In genomic region chr12:54134850-54135249, GRCh38 we compare ENCODE assay signal across 13 cellular contexts. TPM values are rescaled to one million over a fixed set of nuclear protein-coding genes. Genes with fewer than 3 reads are reported as not detected.
DNase-seq lines count a peak whose midpoint lies in the region; ATAC-seq, FAIRE-seq and TF ChIP-seq lines count a peak whose summit lies in the region.
"Had no signal": no experiment of that assay in that cellular context is flagged by ENCODE, and none has a peak within 500 bp of the region (broad histone marks: within the 10 kb centered on the region; RNA-seq: fewer than 3 reads in every experiment).

No MANE protein-coding gene starts in this region.

- no peak overlapping the region for H3K4me2 ChIP-seq in GM12878 (ENCODE audit: control insufficient read depth, insufficient read depth)
- peak overlapping the region; percentile 62 for H3K4me2 ChIP-seq in neural progenitor cell

- BruUV-seq in GM12878 (replicated peaks; lab: Mats Ljungman, UMichigan), result no TSS peak

- no peak overlapping the region for H3K27ac ChIP-seq in GM12878 (ENCODE audit: control insufficient read depth, insufficient read depth)
- no peak overlapping the region for H3K27ac ChIP-seq in neural progenitor cell
- H3K27ac ChIP-seq in tibial artery, result no peak overlapping the region
- H3K27ac ChIP-seq: heart left ventricle had no signal

- H3K79me2 ChIP-seq in GM12878 (ENCODE audit: control insufficient read depth, insufficient read depth, low read length), result no peaks in the 10 kb centered on the region
- no peaks in the 10 kb centered on the region for H3K79me2 ChIP-seq in neural progenitor cell (ENCODE audit: low read depth)

- no peak for TF ChIP-seq POLR2A in GM12878 (IDR thresholded peaks at IDR 0.05; ENCODE audit: low read depth, low read length)

- SMC1A ChIA-PET in GM12878 (lab: Charles Lee; ENCODE audit: uncharacterized antibody, unreplicated experiment), result interaction anchor here (1.2 to 1.9 kb wide), 2 partner anchors 99 to 102 kb away, joined by 3 to 9 read pairs; partner anchors contain the start of gene HOXC5

- ATAC-seq in GM12878, result peak; percentile 49; the same call in 2 of the 3 replicates
- ATAC-seq in GM21619 (IDR thresholded peaks at IDR 0.05; ENCODE audit: unreplicated experiment), result no peak
- ATAC-seq: heart left ventricle had no signal

- no peaks in the 10 kb centered on the region for H3K9me3 Mint-ChIP-seq in neural progenitor cell
- H3K9me3 Mint-ChIP-seq: activated CD4-positive, alpha-beta T cell treated with anti-CD3 and anti-CD28 coated beads, Interleukin-2, amount 10 ng/mL, durations not matched to agents 7 days and 5 days had no signal

- H4K20me1 ChIP-seq in GM12878 (ENCODE audit: control insufficient read depth, insufficient read depth) (no peaks in the 10 kb centered on the region), neural progenitor cell (ENCODE audit: low read depth) (no peaks in the 10 kb centered on the region)

- no peak for TF ChIP-seq EP300 in GM12878 (IDR thresholded peaks at IDR 0.05; ENCODE audit: borderline replicate concordance in 1 of 2, control insufficient read depth in 1 of 2, low read depth in 2 of 2, low read length in 2 of 2)

- H3K27me3 ChIP-seq in GM12878 (replicated peaks in 1 of 2; ENCODE audit: control insufficient read depth in 2 of 2, insufficient read depth in 2 of 2, low read length in 1 of 2) (peaks cover 2 to 10% of the 10 kb centered on the region in 2 experiments; a peak in 3 of 4 replicates), neural progenitor cell (peaks cover 100% of the 10 kb centered on the region), tibial artery (no peaks in the 10 kb centered on the region)

- peak; percentile 42 for TF ChIP-seq RAD21 in GM12878 (IDR thresholded peaks at IDR 0.05; ENCODE audit: insufficient read depth, low read depth, low read length)

- H2AFZ ChIP-seq in GM12878 (ENCODE audit: control insufficient read depth, low read depth, low read length), result no peak overlapping the region
- no peak overlapping the region for H2AFZ ChIP-seq in neural progenitor cell (replicated peaks)

- H3K36me3 Mint-ChIP-seq in neural progenitor cell, result no peaks in the 10 kb centered on the region
- H3K36me3 Mint-ChIP-seq: CD4-positive, CD25-positive, alpha-beta regulatory T cell had no signal

- RAD21 ChIA-PET in GM12878 (lab: Charles Lee; ENCODE audit: unreplicated experiment), result interaction anchor here (0.6 to 5.9 kb wide), 4 partner anchors 66 to 159 kb away, joined by 3 to 61 read pairs (median 3); partner anchors contain the start of gene HOXC5

- CTCF ChIA-PET in GM10248 (lab: Yijun Ruan, JAX) (interaction anchor here (0.7 to 1.5 kb wide), 2 partner anchors 74 to 104 kb away, joined by 3 to 4 read pairs; no protein-coding TSS in a partner anchor), GM12878 (lab: Yijun Ruan, JAX) (interaction anchor here (1.0 to 7.1 kb wide), 4 partner anchors 64 to 103 kb away, joined by 3 to 45 read pairs (median 6); partner anchors contain the start of gene HOXC5)

- FAIRE-seq in GM12878 (lab: Jason Lieb, UNC) (no peak), urothelium cell line (lab: Jason Lieb, UNC) (no peak)

- in situ Hi-C loops in GM12878 (cut with MboI), result no loop called here

- H3K9ac ChIP-seq in GM12878 (ENCODE audit: control insufficient read depth, insufficient read depth, low read length) (no peak overlapping the region), neural progenitor cell (no peak overlapping the region)

- 32% methylated on average over 7 of the region's 7 CpGs for WGBS in GM12878 (ENCODE audit: insufficient coverage, insufficient replicate concordance, low lambda C conversion rate, missing lambda C conversion rate)

- H3K4me3 Mint-ChIP-seq in neural progenitor cell, result no peak overlapping the region
- H3K4me3 Mint-ChIP-seq: activated CD4-positive, alpha-beta T cell treated with anti-CD3 and anti-CD28 coated beads, Interleukin-2, amount 10 ng/mL, durations not matched to agents 7 days and 5 days; CD4-positive, CD25-positive, alpha-beta regulatory T cell had no signal

- H3K27ac Mint-ChIP-seq in neural progenitor cell, result no peak overlapping the region
- H3K27ac Mint-ChIP-seq: activated CD4-positive, alpha-beta T cell treated with anti-CD3 and anti-CD28 coated beads, Interleukin-2, amount 10 ng/mL, durations not matched to agents 7 days and 5 days; CD4-positive, CD25-positive, alpha-beta regulatory T cell had no signal

- H3F3A ChIP-seq in neural progenitor cell (ENCODE audit: low read depth), result peaks cover 22% of the 10 kb centered on the region

- intact Hi-C loops in GM12878 (cut with micrococcal nuclease; ENCODE audit: unreplicated experiment) (loop anchor here (2.0 kb wide), 1 partner anchor 102 kb away; the partner anchor contains the start of gene HOXC5), tibial artery (cut with DNase I; ENCODE audit: low total_unique reads) (loop anchor here (5.0 kb wide), 1 partner anchor 103 kb away; the partner anchor contains the start of gene HOXC5)

- POLR2A ChIA-PET in GM10248 (lab: Yijun Ruan, JAX) (no interaction called here), GM12878 (lab: Charles Lee) (interaction anchor here (0.5 to 1.7 kb wide), 2 partner anchors 17 to 80 kb away, joined by 3 read pairs; no protein-coding TSS in a partner anchor)

- H3K9me3 ChIP-seq in GM12878 (replicated peaks; ENCODE audit: control insufficient read depth, insufficient read depth, low read length), result no peaks in the 10 kb centered on the region
- no peaks in the 10 kb centered on the region for H3K9me3 ChIP-seq in neural progenitor cell (ENCODE audit: low read depth)
- H3K9me3 ChIP-seq in tibial artery, result no peaks in the 10 kb centered on the region
- H3K9me3 ChIP-seq: heart left ventricle had no signal

- H3K4me1 Mint-ChIP-seq in neural progenitor cell, result peaks cover 15% of the 10 kb centered on the region
- H3K4me1 Mint-ChIP-seq: activated CD4-positive, alpha-beta T cell treated with anti-CD3 and anti-CD28 coated beads, Interleukin-2, amount 10 ng/mL, durations not matched to agents 7 days and 5 days; CD4-positive, CD25-positive, alpha-beta regulatory T cell had no signal

- H3K36me3 ChIP-seq in GM12878 (ENCODE audit: control insufficient read depth in 2 of 2, insufficient read depth in 2 of 2, low read length in 1 of 2), result no peaks in the 10 kb centered on the region
- H3K36me3 ChIP-seq in neural progenitor cell, result no peaks in the 10 kb centered on the region
- H3K36me3 ChIP-seq in tibial artery, result peaks cover 0 to 25% (median 8%) of the 10 kb centered on the region in 3 donors
- H3K36me3 ChIP-seq: heart left ventricle had no signal

- H3K27me3 Mint-ChIP-seq in neural progenitor cell (ENCODE audit: insufficient read depth, low read depth), result peaks cover 67% of the 10 kb centered on the region

- DNase-seq in GM10248 (ENCODE audit: extremely low spot score), result no peak
- no peak for DNase-seq in GM12878 (ENCODE audit: low read depth, low spot score)
- no peak for DNase-seq in neural progenitor cell (ENCODE audit: low spot score)
- no peak for DNase-seq in urothelium cell line (ENCODE audit: low spot score)
- no peak for DNase-seq in NCI-H510A (lab: John Stamatoyannopoulos, UW)
- no peak for DNase-seq in tibial artery
- DNase-seq: activated CD4-positive, alpha-beta T cell treated with anti-CD3 and anti-CD28 coated beads, Interleukin-2, amount 10 ng/mL, durations not matched to agents 7 days and 5 days; activated T-cell treated with anti-CD3 and anti-CD28 coated beads, Interleukin-2, amount 50 U/mL, for 48 hours; CD4-positive, CD25-positive, alpha-beta regulatory T cell; heart left ventricle; stimulated activated naive CD4-positive, alpha-beta T cell had no signal

- H3K4me1 ChIP-seq in GM12878 (ENCODE audit: control insufficient read depth, insufficient read depth, low read length) (no peaks in the 10 kb centered on the region), neural progenitor cell (peaks cover 40% of the 10 kb centered on the region), tibial artery (peaks cover 0 to 32% (median under 1%) of the 10 kb centered on the region in 4 donors)
- H3K4me1 ChIP-seq: heart left ventricle had no signal

- no peak overlapping the region for H3K4me3 ChIP-seq in GM12878
- no peak overlapping the region for H3K4me3 ChIP-seq in neural progenitor cell
- no peak overlapping the region for H3K4me3 ChIP-seq in tibial artery
- H3K4me3 ChIP-seq: heart left ventricle had no signal

- peak; percentile 9 for TF ChIP-seq CTCF in GM10248 (IDR thresholded peaks at IDR 0.05; ENCODE audit: control extremely low read depth, extremely low read depth, low read depth, missing control alignments)
- TF ChIP-seq CTCF in LNCAP (IDR thresholded peaks at IDR 0.05), result peak; percentile 64; the same call in 1 of the 2 replicates
- TF ChIP-seq CTCF in GM12878 (IDR thresholded peaks at IDR 0.05 in 2 of 3, conservative IDR thresholded peaks at IDR 0.05 in 1 of 3; ENCODE audit: control insufficient read depth in 2 of 3, extremely low read depth in 1 of 3, insufficient read depth in 1 of 3, low read depth in 3 of 3, low read length in 3 of 3), result peak; percentile 22 to 38 (median 34); a peak in 4 of 6 replicates
- peak; percentile 29 for TF ChIP-seq CTCF in neural progenitor cell (IDR thresholded peaks at IDR 0.05)
- TF ChIP-seq CTCF in tibial artery (IDR thresholded peaks at IDR 0.05), result no peak

TF ChIP-seq in GM12878, 131 proteins besides CTCF, POLR2A, EP300 and RAD21 (continues in another document):
- TF ChIP-seq NRF1 (conservative IDR thresholded peaks at IDR 0.05; ENCODE audit: low read depth, low read length), result no peak
- TF ChIP-seq KLF5 (IDR thresholded peaks at IDR 0.05; ENCODE audit: partially characterized antibody), result no peak
- TF ChIP-seq GATAD2B (conservative IDR thresholded peaks at IDR 0.05; ENCODE audit: low read depth), result no peak
- no peak; the same call in 1 of the 2 replicates for TF ChIP-seq SMC3 (IDR thresholded peaks at IDR 0.05; ENCODE audit: borderline replicate concordance, low read length)
- TF ChIP-seq KDM1A (IDR thresholded peaks at IDR 0.05; ENCODE audit: borderline replicate concordance), result no peak

RNA-seq across cellular contexts. Expression of gene SMUG1, which starts 53.9 kb away (rescaled TPM):
- 66.8 and 75.9 TPM in 2 replicates for total RNA-seq in GM12878 (2013; cell fraction: nucleolus; rRNA removed)
- total RNA-seq in GM12878 (2014; rRNA removed) (38.7 and 47.3 TPM in 2 replicates), GM12878 (2014; rRNA removed; fragmentation: Illumina TruSeq; extraction: Trizol) (26.0 and 28.0 TPM in 2 replicates), GM12878 (2021) (27.4 and 28.2 TPM in 2 replicates), neural progenitor cell (ENCODE audit: low replicate concordance) (42.9 and 49.4 TPM in 2 replicates)
- 31.3 TPM for polyA plus RNA-seq in GM12878 (2011; ENCODE audit: low read depth)
- polyA plus RNA-seq in GM12878 (2011; rRNA removed) (30.0 and 32.4 TPM in 2 replicates), GM12878 (2014; fragmentation: Illumina TruSeq; extraction: Trizol) (13.8 and 24.6 TPM in 2 replicates), GM12878 (2014; fragmentation: Nextera tagmentation; extraction: Ambion mirVana) (10 to 100 TPM; 67.5 to 72.4 TPM), GM12878 (2014; rRNA removed) (55.4 and 59.8 TPM in 2 replicates), GM12878 (2016; fragmentation: Nextera tagmentation; extraction: Ambion mirVana) (10 to 100 TPM; 37.9 to 38.3 TPM)
- polyA plus RNA-seq in GM12878 (2011; cell fraction: cytosol; rRNA removed), result 40.8 and 46.0 TPM in 2 replicates
- 33.9 and 44.5 TPM in 2 replicates for polyA plus RNA-seq in GM12878 (2011; cell fraction: nucleus; rRNA removed)
- polyA plus RNA-seq in GM12878 (2012), result 29.1 and 30.7 TPM in 2 replicates
- polyA minus RNA-seq in GM12878 (2011; rRNA and poly(A)+ RNA removed), result 19.5 and 36.0 TPM in 2 replicates
- 5.5 and 10.4 TPM in 2 replicates for polyA minus RNA-seq in GM12878 (2011; cell fraction: cytosol; rRNA and poly(A)+ RNA removed)
- polyA minus RNA-seq in GM12878 (2011; cell fraction: nucleus; rRNA and poly(A)+ RNA removed), result 21.0 and 31.2 TPM in 2 replicates

Comparison
In these comparisons a context has a peak if more than half of its experiments do, and no peak if none do; other contexts are left out.
1. CTCF ChIP-seq: peak in GM10248 (single experiment), LNCAP (single experiment), GM12878 (3 of 3) and neural progenitor cell (single experiment); none in tibial artery (0 of 2).